In the genomic region with DNA sequence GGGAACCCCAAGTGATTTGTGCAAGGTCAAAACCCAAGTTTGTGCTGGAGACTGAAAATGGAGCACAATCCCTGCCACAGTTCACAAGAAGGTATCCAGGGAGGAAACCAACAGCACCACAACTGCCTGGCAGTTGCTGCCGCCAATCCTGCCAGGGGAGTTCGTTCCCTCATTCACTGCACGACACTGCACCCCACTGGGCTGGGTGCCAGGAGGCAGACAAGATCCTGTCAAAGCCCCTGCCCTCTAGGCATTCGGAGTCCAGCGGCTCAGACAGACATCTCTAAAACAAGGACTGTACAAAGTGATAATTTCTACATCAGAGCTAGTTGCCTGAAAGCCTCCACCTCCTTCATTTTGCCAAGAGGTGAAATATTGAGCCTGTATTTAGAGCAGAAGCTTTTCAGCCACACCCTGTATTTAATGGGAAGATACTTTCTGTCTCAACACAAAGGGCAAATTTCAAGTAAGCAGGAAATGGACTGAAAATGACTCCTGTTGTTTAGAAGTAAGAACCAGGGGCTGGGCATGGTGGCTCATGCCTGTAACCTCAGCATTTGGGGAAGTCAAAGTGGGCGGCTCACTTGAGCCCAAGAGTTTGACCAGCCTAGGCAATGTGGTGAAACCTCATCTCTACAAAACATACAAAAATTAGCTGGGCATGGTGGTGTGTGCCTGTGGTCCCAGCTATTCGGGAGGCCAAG, we compare ENCODE assay signal across 21 cellular contexts.
DNase-seq lines count a peak whose midpoint lies in the region; ATAC-seq lines count a peak whose summit lies in the region.
"Had no signal": no experiment of that assay in that cellular context is flagged by ENCODE, and none has a peak within 500 bp of the region (broad histone marks: within the 10 kb centered on the region; RNA-seq: fewer than 3 reads in every experiment).

No MANE protein-coding gene starts in this region.

- H3K4me3 ChIP-seq in thymus (ENCODE audit: low read length), result no peak overlapping the region
- H3K4me3 ChIP-seq: A549, breast epithelium, GM12878, GM23248, heart right ventricle, sigmoid colon, thoracic aorta had no signal

- no peaks in the 10 kb centered on the region for H3K4me1 ChIP-seq in thymus (ENCODE audit: control insufficient read depth, insufficient read depth, low read length)
- H3K4me1 ChIP-seq: A549, breast epithelium, sigmoid colon had no signal

- peak; percentile 3 to 40 for DNase-seq in NCI-H2081 (lab: John Stamatoyannopoulos, UW)
- DNase-seq in NCI-H2081 treated with DMSO at 0.1 percent for 48 hours (lab: John Stamatoyannopoulos, UW), result no peak
- peak; percentile 94 for DNase-seq in NCI-H69 (lab: John Stamatoyannopoulos, UW)
- no peak for DNase-seq in activated T-cell treated with anti-CD3 and anti-CD28 coated beads for 4 hours
- no peak for DNase-seq in cerebellum (ENCODE audit: low spot score)
- DNase-seq: activated naive CD8-positive, alpha-beta T cell treated with anti-CD3 and anti-CD28 coated beads, Interleukin-2, amount 10 ng/mL, durations not matched to agents 7 days and 5 days; activated T-cell treated with anti-CD3 and anti-CD28 coated beads, Interleukin-2, amount 50 U/mL, for 48 hours; effector CD4-positive, alpha-beta T cell; GM23248; heart right ventricle; midbrain; NCI-H2171 treated with DMSO at 0.1 percent for 48 hours; sigmoid colon; stimulated activated CD4-positive, alpha-beta T cell treated with anti-CD3 and anti-CD28 coated beads, Interleukin-2, amount 100 ng/mL, for 48 hours had no signal

- H3K27ac ChIP-seq in thymus (ENCODE audit: low read depth), result peak overlapping the region; percentile 18
- H3K27ac ChIP-seq: A549, breast epithelium, GM23248, sigmoid colon, thoracic aorta had no signal

- WGBS in thymus, result 80% methylated on average over 7 of the region's 7 CpGs

- no peaks in the 10 kb centered on the region for H3K36me3 ChIP-seq in thymus (ENCODE audit: control insufficient read depth, insufficient read depth)
- H3K36me3 ChIP-seq: breast epithelium, heart right ventricle, sigmoid colon, thoracic aorta had no signal

- ATAC-seq in esophagus mucosa (peak; percentile 33), GM19395 (IDR thresholded peaks at IDR 0.05; ENCODE audit: unreplicated experiment) (no peak)
- ATAC-seq: A549, GM12878, heart right ventricle had no signal

- no peaks in the 10 kb centered on the region for H3K27me3 ChIP-seq in thymus (ENCODE audit: control insufficient read depth, insufficient read depth)
- H3K27me3 ChIP-seq: breast epithelium, sigmoid colon had no signal

- no peaks in the 10 kb centered on the region for H3K9me3 ChIP-seq in thymus (ENCODE audit: control insufficient read depth)
- H3K9me3 ChIP-seq: A549, breast epithelium, heart right ventricle, sigmoid colon, thoracic aorta had no signal

Comparison
In these comparisons a context has a peak if more than half of its experiments do, and no peak if none do; other contexts are left out.
1. DNase-seq: peak in NCI-H2081 (2 of 2) and NCI-H69 (single experiment); none in NCI-H2081 treated with DMSO at 0.1 percent for 48 hours (single experiment), activated T-cell treated with anti-CD3 and anti-CD28 coated beads for 4 hours (single experiment) and cerebellum (single experiment).